In the genomic region with DNA sequence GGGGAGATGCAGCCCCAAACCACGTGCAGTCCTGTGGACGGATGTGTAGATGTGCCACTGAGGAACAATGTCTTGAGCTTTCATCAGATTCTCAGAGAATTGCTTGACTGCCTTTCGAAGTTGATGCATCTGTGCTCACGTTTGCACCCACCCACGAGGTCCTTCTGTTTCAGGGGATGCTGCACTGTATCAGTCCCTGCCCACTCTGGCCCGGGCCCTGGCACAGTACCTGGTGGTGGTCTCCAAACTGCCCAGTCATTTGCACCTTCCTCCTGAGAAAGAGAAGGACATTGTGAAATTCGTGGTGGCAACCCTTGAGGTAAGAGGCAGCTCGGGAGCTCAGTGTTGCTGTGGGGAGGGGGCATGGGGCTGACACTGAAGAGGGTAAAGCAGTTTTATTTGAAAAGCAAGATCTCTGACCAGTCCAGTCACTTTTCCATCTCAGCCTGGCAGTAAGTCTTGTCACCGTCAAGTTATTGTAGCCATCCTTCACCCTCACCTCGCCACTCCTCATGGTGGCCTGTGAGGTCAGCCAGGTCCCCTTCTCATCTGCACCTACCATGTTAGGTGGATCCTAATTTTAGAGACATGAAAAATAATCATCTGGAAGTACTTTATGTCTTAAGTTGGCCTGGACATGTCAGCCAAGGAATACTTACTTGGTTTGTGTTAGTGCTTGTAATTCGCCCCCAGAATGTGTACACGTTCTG, we compare ENCODE assay signal across 15 cellular contexts. TPM values are rescaled to one million over a fixed set of nuclear protein-coding genes. Genes with fewer than 3 reads are reported as not detected.
A peak's percentile ranks its signal among the peaks of the same experiment; 100 is the strongest.
DNase-seq lines count a peak whose midpoint lies in the region; ATAC-seq and TF ChIP-seq lines count a peak whose summit lies in the region.
"Had no signal": no experiment of that assay in that cellular context is flagged by ENCODE, and none has a peak within 500 bp of the region (broad histone marks: within the 10 kb centered on the region; RNA-seq: fewer than 3 reads in every experiment).

No MANE protein-coding gene starts in this region.

- peak; percentile 56 for DNase-seq in cardiac septum (ENCODE audit: low spot score)
- DNase-seq in left ventricle myocardium inferior: no peak
- peak; percentile 56 for DNase-seq in chondrocyte (ENCODE audit: low spot score)
- DNase-seq in osteoblast (ENCODE audit: insufficient read length, low spot score, missing footprints): peak; percentile 14
- DNase-seq in NCI-H187 (lab: John Stamatoyannopoulos, UW): no peak
- DNase-seq in GDM1 (lab: John Stamatoyannopoulos, UW): no peak
- DNase-seq: CD8-positive, alpha-beta memory T cell; COR-L47; DMS 273 treated with DMSO at 0.1 percent for 48 hours; HCEC 1CT; IMR-90 had no signal

- no peaks in the 10 kb centered on the region for H3K79me2 ChIP-seq in osteoblast (ENCODE audit: insufficient read depth, low read length)

- peaks cover 44% of the 10 kb centered on the region for H3K36me3 Mint-ChIP-seq in chondrocyte (ENCODE audit: low read depth)

- no peaks in the 10 kb centered on the region for H3K27me3 Mint-ChIP-seq in chondrocyte (ENCODE audit: low read depth)
- H3K27me3 Mint-ChIP-seq: B cell had no signal

- no peaks in the 10 kb centered on the region for H3K9me3 ChIP-seq in left ventricle myocardium inferior (replicated peaks)
- no peaks in the 10 kb centered on the region for H3K9me3 ChIP-seq in osteoblast (ENCODE audit: low read depth, low read length)
- H3K9me3 ChIP-seq: BLaER1 treated with 17β-estradiol and CSF1 and Interleukin-3, amounts not matched to agents 10 nM and 100 nM had no signal

- H3K4me3 Mint-ChIP-seq in chondrocyte (ENCODE audit: unreplicated experiment): no peak overlapping the region
- H3K4me3 Mint-ChIP-seq: B cell; CD8-positive, alpha-beta memory T cell; GM23338 had no signal

- H3K4me2 ChIP-seq in osteoblast (ENCODE audit: insufficient read depth, low read length): no peak overlapping the region
- H3K4me2 ChIP-seq: BLaER1 treated with 17β-estradiol and CSF1 and Interleukin-3, amounts not matched to agents 10 nM and 100 nM; GM23338 had no signal

- peaks cover 6% of the 10 kb centered on the region for H3K4me1 ChIP-seq in left ventricle myocardium inferior
- no peaks in the 10 kb centered on the region for H3K4me1 ChIP-seq in osteoblast (ENCODE audit: insufficient read depth, low read length)

- TF ChIP-seq CTCF in left ventricle myocardium inferior (IDR thresholded peaks at IDR 0.05; ENCODE audit: borderline replicate concordance) (no peak), chondrocyte (IDR thresholded peaks at IDR 0.05) (no peak), osteoblast (IDR thresholded peaks at IDR 0.05; ENCODE audit: extremely low read depth, low read depth, low read length) (no peak)

- no peak overlapping the region for H3K27ac ChIP-seq in left ventricle myocardium inferior (replicated peaks)
- no peak overlapping the region for H3K27ac ChIP-seq in osteoblast (ENCODE audit: low read depth, low read length)
- H3K27ac ChIP-seq: BLaER1 treated with 17β-estradiol and CSF1 and Interleukin-3, amounts not matched to agents 10 nM and 100 nM had no signal

- no peaks in the 10 kb centered on the region for H4K20me1 ChIP-seq in osteoblast (ENCODE audit: insufficient read depth, low read length)

- ATAC-seq in HG03460 (IDR thresholded peaks at IDR 0.05; ENCODE audit: unreplicated experiment): no peak
- ATAC-seq: GM23338 had no signal

- intact Hi-C loops in cardiac septum (cut with DNase I) (no loop called here), left ventricle myocardium inferior (cut with micrococcal nuclease) (no loop called here)

- H3K36me3 ChIP-seq in left ventricle myocardium inferior: peaks cover 82% of the 10 kb centered on the region
- peaks cover 64% of the 10 kb centered on the region for H3K36me3 ChIP-seq in osteoblast (ENCODE audit: insufficient read depth, low read length)

- no peak overlapping the region for H3K27ac Mint-ChIP-seq in chondrocyte (ENCODE audit: unreplicated experiment)
- H3K27ac Mint-ChIP-seq: B cell, GM23338 had no signal

- H3K27me3 ChIP-seq in left ventricle myocardium inferior (ENCODE audit: low read depth) (no peaks in the 10 kb centered on the region), osteoblast (ENCODE audit: insufficient read depth, low read length) (no peaks in the 10 kb centered on the region)
- H3K27me3 ChIP-seq: BLaER1 treated with 17β-estradiol and CSF1 and Interleukin-3, amounts not matched to agents 10 nM and 100 nM had no signal

- H3K9me3 Mint-ChIP-seq in chondrocyte (ENCODE audit: low read depth): no peaks in the 10 kb centered on the region
- H3K9me3 Mint-ChIP-seq: GM23338 had no signal

- H3K4me3 ChIP-seq in left ventricle myocardium inferior (no peak overlapping the region), osteoblast (ENCODE audit: insufficient read depth, low read length) (no peak overlapping the region)
- H3K4me3 ChIP-seq: BLaER1 treated with 17β-estradiol and CSF1 and Interleukin-3, amounts not matched to agents 10 nM and 100 nM; GM23338 had no signal

- H3K4me1 Mint-ChIP-seq in chondrocyte (ENCODE audit: low read depth): no peaks in the 10 kb centered on the region
- H3K4me1 Mint-ChIP-seq: B cell; CD8-positive, alpha-beta memory T cell; GM23338 had no signal

- H2AFZ ChIP-seq in osteoblast (ENCODE audit: low read length): no peak overlapping the region
- H2AFZ ChIP-seq: GM23338 had no signal

RNA-seq across cellular contexts. Expression of a gene that starts 36.4 kb away (rescaled TPM):
- 1.1 TPM for total RNA-seq in cardiac septum
- total RNA-seq in left ventricle myocardium inferior: 0.44 TPM
- total RNA-seq in chondrocyte: 0.55 to 1.7 TPM (median 0.64 TPM) in 3 replicates
- total RNA-seq in osteoblast: 0.59 and 0.72 TPM in 2 replicates

Comparison
In these comparisons a context has a peak if more than half of its experiments do, and no peak if none do; other contexts are left out.
1. DNase-seq: peak in cardiac septum (single experiment), chondrocyte (single experiment) and osteoblast (single experiment); none in left ventricle myocardium inferior (single experiment), NCI-H187 (0 of 2) and GDM1 (single experiment).